In the genomic region with DNA sequence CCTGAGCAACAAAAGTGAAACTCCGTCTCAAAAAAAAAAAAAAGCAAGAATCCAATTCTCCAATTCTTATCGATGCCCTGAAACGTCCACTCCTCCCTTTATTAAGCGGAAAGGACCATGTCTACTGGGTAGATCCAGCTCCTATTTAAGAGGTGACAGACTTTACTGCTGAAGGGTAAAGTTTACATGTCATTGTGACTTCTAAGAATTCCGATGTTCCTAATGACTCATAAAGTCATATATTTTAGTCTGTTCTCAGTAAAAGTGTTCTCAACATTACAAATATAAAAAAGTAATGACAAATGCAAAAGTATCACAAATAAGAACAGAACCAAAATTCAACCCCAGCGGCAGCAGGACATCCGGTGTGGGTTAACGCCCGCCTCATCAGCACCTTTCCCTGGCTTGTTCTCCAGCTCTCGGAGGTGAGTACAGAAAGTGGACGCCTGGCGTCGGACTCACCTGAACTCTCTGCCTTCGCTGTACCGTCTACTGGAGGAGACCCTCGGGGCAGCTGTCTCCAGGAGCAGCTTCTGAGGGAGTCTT, we compare ENCODE assay signal across 13 cellular contexts.
"Had no signal": no experiment of that assay in that cellular context is flagged by ENCODE, and none has a peak within 500 bp of the region (broad histone marks: within the 10 kb centered on the region; RNA-seq: fewer than 3 reads in every experiment).

No MANE protein-coding gene starts in this region.

- H3K4me1 ChIP-seq: breast epithelium had no signal

- H3K27me3 ChIP-seq: breast epithelium, dorsolateral prefrontal cortex, esophagus squamous epithelium, suprapubic skin had no signal

- DNase-seq: anterior cingulate cortex; dorsolateral prefrontal cortex; esophagus squamous epithelium; head of caudate nucleus; stimulated activated CD4-positive, alpha-beta T cell treated with anti-CD3 and anti-CD28 coated beads, Interleukin-2, amount 100 ng/mL, for 24 hours; stimulated activated naive CD8-positive, alpha-beta T cell treated with anti-CD3 and anti-CD28 coated beads, Interleukin-15, Interleukin-2, amounts not matched to agents 100 U/mL and 50 U/mL, for 24 hours; SW 1271 had no signal

- H3K27ac ChIP-seq: breast epithelium, dorsolateral prefrontal cortex, esophagus squamous epithelium, suprapubic skin had no signal

- H3K4me3 Mint-ChIP-seq: activated naive CD8-positive, alpha-beta T cell; nephron had no signal

- H3K27ac Mint-ChIP-seq: activated naive CD8-positive, alpha-beta T cell; activated T-helper 2 cell treated with anti-CD3 and anti-CD28 coated beads, Interferon-gamma antibody, Interleukin-2, Interleukin-4, amounts not matched to agents 10 μg/mL and 5 μg/mL and 100 μg/mL, durations not matched to agents 14 hours and 24 hours and 36 hours; nephron had no signal

- H3K36me3 ChIP-seq: breast epithelium had no signal

- ATAC-seq: sciatic nerve; stimulated activated naive CD8-positive, alpha-beta T cell treated with anti-CD3 and anti-CD28 coated beads, Interleukin-15, Interleukin-2, amounts not matched to agents 100 U/mL and 50 U/mL, for 24 hours had no signal

- H3K9me3 Mint-ChIP-seq: activated T-helper 2 cell treated with anti-CD3 and anti-CD28 coated beads, Interferon-gamma antibody, Interleukin-2, Interleukin-4, amounts not matched to agents 10 μg/mL and 5 μg/mL and 100 μg/mL, durations not matched to agents 14 hours and 24 hours and 36 hours; nephron had no signal

- H3K27me3 Mint-ChIP-seq: activated naive CD8-positive, alpha-beta T cell had no signal

- H3K4me3 ChIP-seq: breast epithelium, dorsolateral prefrontal cortex, esophagus squamous epithelium, suprapubic skin had no signal

- H3K9me3 ChIP-seq: breast epithelium, esophagus squamous epithelium, suprapubic skin had no signal
